In genomic region chr15:52980446-52980845, GRCh38 we compare ENCODE assay signal across 16 cellular contexts.
DNase-seq lines count a peak whose midpoint lies in the region; ATAC-seq and TF ChIP-seq lines count a peak whose summit lies in the region.
"Had no signal": no experiment of that assay in that cellular context is flagged by ENCODE, and none has a peak within 500 bp of the region (broad histone marks: within the 10 kb centered on the region; RNA-seq: fewer than 3 reads in every experiment).

No MANE protein-coding gene starts in this region.

- TF ChIP-seq CTCF in RWPE2 (IDR thresholded peaks at IDR 0.05; ENCODE audit: poor library complexity, severe bottlenecking) (no peak), H9 (conservative IDR thresholded peaks at IDR 0.05) (no peak), testis (IDR thresholded peaks at IDR 0.05) (no peak)

- H4K8ac ChIP-seq in trophoblast cell (ENCODE audit: low read depth, low read length) (no peak overlapping the region), H9 (replicated peaks; ENCODE audit: insufficient read length, low read depth, low read length) (no peak overlapping the region)

- no peak overlapping the region for H2BK15ac ChIP-seq in H9 (ENCODE audit: low read depth, low read length)

- H3K79me1 ChIP-seq in trophoblast cell (ENCODE audit: low read length) (no peaks in the 10 kb centered on the region), H9 (ENCODE audit: insufficient read depth, low read depth, low read length, poor library complexity, severe bottlenecking) (no peaks in the 10 kb centered on the region)

- no peaks in the 10 kb centered on the region for H3K9me3 Mint-ChIP-seq in H9
- H3K9me3 Mint-ChIP-seq: CD4-positive, CD25-positive, alpha-beta regulatory T cell; CD8-positive, alpha-beta T cell had no signal

- H3K79me2 ChIP-seq in trophoblast cell (ENCODE audit: control insufficient read depth, insufficient read depth, low read length, poor library complexity) (no peaks in the 10 kb centered on the region), H9 (ENCODE audit: insufficient read depth, low read length) (no peaks in the 10 kb centered on the region)

- H3K4me1 ChIP-seq in RWPE2 (ENCODE audit: insufficient read depth, poor library complexity, severe bottlenecking) (no peaks in the 10 kb centered on the region), trophoblast cell (ENCODE audit: control insufficient read depth in 1 of 2, insufficient read depth in 2 of 2, low read length in 2 of 2) (no peaks in the 10 kb centered on the region), H9 (ENCODE audit: insufficient read depth, low read length) (no peaks in the 10 kb centered on the region), testis (no peaks in the 10 kb centered on the region)
- H3K4me1 ChIP-seq: BLaER1, Caco-2 had no signal

- H2BK12ac ChIP-seq in trophoblast cell (ENCODE audit: low read length) (no peak overlapping the region), H9 (ENCODE audit: insufficient read length, low read depth, low read length) (no peak overlapping the region)

- no peak overlapping the region for H3K4me3 ChIP-seq in RWPE2 (ENCODE audit: severe bottlenecking)
- no peak overlapping the region for H3K4me3 ChIP-seq in trophoblast cell (ENCODE audit: low read depth, low read length)
- H3K4me3 ChIP-seq in testis = no peak overlapping the region
- H3K4me3 ChIP-seq: BLaER1, GM23248 had no signal

- H3K27ac ChIP-seq in RWPE2 (ENCODE audit: poor library complexity, severe bottlenecking) = no peak overlapping the region
- H3K27ac ChIP-seq in trophoblast cell (ENCODE audit: low read depth, low read length) = no peak overlapping the region
- H3K27ac ChIP-seq in H9 (ENCODE audit: insufficient read length, low read depth, low read length) = no peak overlapping the region
- H3K27ac ChIP-seq in testis = no peak overlapping the region
- H3K27ac ChIP-seq: BLaER1, C4-2B, GM23248 had no signal

- H2BK20ac ChIP-seq in H9 (ENCODE audit: low read depth, low read length, poor library complexity, severe bottlenecking) = no peak overlapping the region

- no peak overlapping the region for H4K5ac ChIP-seq in H9 (ENCODE audit: insufficient read length, low read depth, low read length)

- H2BK5ac ChIP-seq in trophoblast cell (ENCODE audit: low read depth, low read length, poor library complexity) (no peak overlapping the region), H9 (ENCODE audit: insufficient read length, low read length) (no peak overlapping the region)

- no peak overlapping the region for H3K27ac Mint-ChIP-seq in H9
- H3K27ac Mint-ChIP-seq: CD4-positive, CD25-positive, alpha-beta regulatory T cell; CD8-positive, alpha-beta T cell had no signal

- peak; percentile 8; the same call in 1 of the 3 replicates for ATAC-seq in RWPE2 (ENCODE audit: low read depth)
- no peak for ATAC-seq in HG02610 (IDR thresholded peaks at IDR 0.05; ENCODE audit: unreplicated experiment)
- ATAC-seq: CD8-positive, alpha-beta T cell; HCT116 had no signal

- H3T11ph ChIP-seq in H9 (ENCODE audit: low read length) = no peak overlapping the region

- H3K14ac ChIP-seq in trophoblast cell (ENCODE audit: low read length) (no peak overlapping the region), H9 (ENCODE audit: insufficient read depth, low read length) (no peak overlapping the region)

- H3K56ac ChIP-seq in H9 (ENCODE audit: insufficient read length, low read depth, low read length) = no peak overlapping the region

- H3K27me3 Mint-ChIP-seq in H9 (ENCODE audit: low read depth) = no peaks in the 10 kb centered on the region

- WGBS in trophoblast cell (ENCODE audit: extremely low coverage, insufficient coverage, insufficient read length) = no CpG with 5 or more reads among the region's 3 CpGs
- no CpG with 5 or more reads among the region's 3 CpGs for WGBS in H9 (ENCODE audit: extremely low coverage, insufficient read length, low lambda C conversion rate)
- WGBS in testis, 2 donors = 68 to 71% methylated on average over 3 of the region's 3 CpGs

- H2AFZ ChIP-seq in trophoblast cell (ENCODE audit: insufficient read depth, low read length, poor library complexity) (no peak overlapping the region), H9 (ENCODE audit: low read length) (no peak overlapping the region)
- H2AFZ ChIP-seq: GM23248 had no signal

- H3K23me2 ChIP-seq in H9 (ENCODE audit: insufficient read length, low read depth, low read length, poor library complexity, severe bottlenecking) = no peaks in the 10 kb centered on the region

- no peak overlapping the region for H4K12ac ChIP-seq in trophoblast cell (ENCODE audit: low read depth, low read length)

- H3K9ac ChIP-seq in trophoblast cell (ENCODE audit: low read length) = no peak overlapping the region
- H3K9ac ChIP-seq in H9 (ENCODE audit: extremely low read depth, insufficient read length, low read length) = no peak overlapping the region
- H3K9ac ChIP-seq: BLaER1, GM23248 had no signal

- H3K36me3 ChIP-seq in RWPE2 (ENCODE audit: low read depth) (no peaks in the 10 kb centered on the region), trophoblast cell (ENCODE audit: control insufficient read depth in 1 of 2, insufficient read depth in 2 of 2, low read length in 2 of 2) (no peaks in the 10 kb centered on the region), testis (ENCODE audit: low read depth, missing control alignments) (no peaks in the 10 kb centered on the region)
- H3K36me3 ChIP-seq: BLaER1 had no signal

- no peak overlapping the region for H3K4me3 Mint-ChIP-seq in H9
- H3K4me3 Mint-ChIP-seq: CD8-positive, alpha-beta T cell had no signal

- H3K36me3 Mint-ChIP-seq in H9 (ENCODE audit: insufficient read depth in 1 of 3, low read depth in 3 of 3) = no peaks in the 10 kb centered on the region
- H3K36me3 Mint-ChIP-seq: CD4-positive, CD25-positive, alpha-beta regulatory T cell; CD8-positive, alpha-beta T cell had no signal

- intact Hi-C loops in testis (cut with DNase I; ENCODE audit: low total_unique reads) = no loop called here

- H3K23ac ChIP-seq in trophoblast cell (ENCODE audit: low read length) (peak overlapping the region; percentile 86), H9 (ENCODE audit: insufficient read length, low read depth, low read length) (no peak overlapping the region)

- no peak overlapping the region for H3K4ac ChIP-seq in trophoblast cell (ENCODE audit: low read depth, low read length)
- no peak overlapping the region for H3K4ac ChIP-seq in H9 (ENCODE audit: low read depth, low read length)

- no peak overlapping the region for H3K4me2 ChIP-seq in trophoblast cell (ENCODE audit: low read length)
- no peak overlapping the region for H3K4me2 ChIP-seq in H9 (ENCODE audit: insufficient read depth, insufficient read length, low read length)
- H3K4me2 ChIP-seq: BLaER1 had no signal

- H4K91ac ChIP-seq in trophoblast cell (ENCODE audit: low read depth, low read length) = no peak overlapping the region
- no peak overlapping the region for H4K91ac ChIP-seq in H9 (ENCODE audit: insufficient read length, low read depth, low read length)

- H3K18ac ChIP-seq in trophoblast cell (ENCODE audit: low read length) (no peak overlapping the region), H9 (ENCODE audit: insufficient read length, low read depth, low read length) (no peak overlapping the region)

- no peaks in the 10 kb centered on the region for H4K20me1 ChIP-seq in H9 (ENCODE audit: control insufficient read depth, insufficient read depth, insufficient read length)
- H4K20me1 ChIP-seq: BLaER1 had no signal

- H2AK5ac ChIP-seq in trophoblast cell (ENCODE audit: low read length) (no peak overlapping the region), H9 (ENCODE audit: insufficient read length, low read length) (no peak overlapping the region)

- H2BK120ac ChIP-seq in trophoblast cell (ENCODE audit: insufficient read depth, low read length, poor library complexity) (no peak overlapping the region), H9 (ENCODE audit: low read depth, low read length, poor library complexity, severe bottlenecking) (no peak overlapping the region)

- no peak for TF ChIP-seq POLR2A in testis (IDR thresholded peaks at IDR 0.05)

- H3K27me3 ChIP-seq in RWPE2 (ENCODE audit: insufficient read depth, poor library complexity, severe bottlenecking) (peaks cover 6% of the 10 kb centered on the region), trophoblast cell (ENCODE audit: insufficient read depth, low read length) (no peaks in the 10 kb centered on the region), H9 (ENCODE audit: insufficient read depth, low read length) (no peaks in the 10 kb centered on the region), testis (no peaks in the 10 kb centered on the region)
- H3K27me3 ChIP-seq: BLaER1 had no signal

- peak; percentile 7 for DNase-seq in NCI-H2227 (lab: John Stamatoyannopoulos, UW; ENCODE audit: unreplicated experiment)
- no peak for DNase-seq in RWPE2 (ENCODE audit: low spot score)
- no peak for DNase-seq in trophoblast cell
- DNase-seq in H9 = no peak
- DNase-seq in testis = no peak
- DNase-seq: Caco-2; CD4-positive, CD25-positive, alpha-beta regulatory T cell; CD8-positive, alpha-beta T cell; DMS153; DND-41; GM23248; H7 had no signal

- H3K4me1 Mint-ChIP-seq in H9 = peaks cover 5 to 6% of the 10 kb centered on the region in 2 experiments; a peak in 3 of 4 replicates

- H3K9me3 ChIP-seq in RWPE2 (ENCODE audit: severe bottlenecking) (no peaks in the 10 kb centered on the region), trophoblast cell (ENCODE audit: insufficient read depth, low read depth, low read length) (no peaks in the 10 kb centered on the region), H9 (ENCODE audit: control insufficient read depth, low read depth, low read length) (no peaks in the 10 kb centered on the region), testis (no peaks in the 10 kb centered on the region)
- H3K9me3 ChIP-seq: BLaER1, Caco-2 had no signal
